In genomic region chr5:27308151-27308550, GRCh38 we compare ENCODE assay signal across 23 cellular contexts.
DNase-seq lines count a peak whose midpoint lies in the region; ATAC-seq, FAIRE-seq and TF ChIP-seq lines count a peak whose summit lies in the region.
"Had no signal": no experiment of that assay in that cellular context is flagged by ENCODE, and none has a peak within 500 bp of the region (broad histone marks: within the 10 kb centered on the region; RNA-seq: fewer than 3 reads in every experiment).

No MANE protein-coding gene starts in this region.

- H3K4me2 ChIP-seq in mammary epithelial cell (ENCODE audit: insufficient read depth, low read depth, low read length) = no peak overlapping the region

- no peaks in the 10 kb centered on the region for H3K79me2 ChIP-seq in mammary epithelial cell (ENCODE audit: insufficient read depth, low read length)

- no peak overlapping the region for H3K9ac ChIP-seq in mammary epithelial cell (ENCODE audit: insufficient read depth, low read length)

- BruUV-seq in mammary epithelial cell (replicated peaks; lab: Mats Ljungman, UMichigan) = no TSS peak

- H3K27ac ChIP-seq in mammary epithelial cell (ENCODE audit: insufficient read depth, low read depth, low read length) = no peak overlapping the region
- H3K27ac ChIP-seq: right atrium auricular region had no signal

- intact Hi-C loops in mammary epithelial cell (cut with micrococcal nuclease) = no loop called here

- H3K4me3 ChIP-seq in mammary epithelial cell (replicated peaks in 1 of 3; ENCODE audit: insufficient read depth in 1 of 3, low read depth in 2 of 3, low read length in 3 of 3) (no peak overlapping the region), skeletal muscle cell (ENCODE audit: low read depth, low read length) (no peak overlapping the region)
- H3K4me3 ChIP-seq: right atrium auricular region had no signal

- ATAC-seq in HG03175 (IDR thresholded peaks at IDR 0.05; ENCODE audit: unreplicated experiment) (no peak), HG02884 (IDR thresholded peaks at IDR 0.05; ENCODE audit: unreplicated experiment) (no peak)
- ATAC-seq: HCT116, T-cell had no signal

- TF ChIP-seq CTCF in mammary epithelial cell (conservative IDR thresholded peaks at IDR 0.05 in 1 of 2, IDR thresholded peaks at IDR 0.05 in 1 of 2; ENCODE audit: extremely low read depth in 1 of 2, insufficient read depth in 1 of 2, low read depth in 1 of 2, low read length in 2 of 2) = no peak

- peak; percentile 83 for FAIRE-seq in RCC 7860 (lab: Jason Lieb, UNC)
- FAIRE-seq: endothelial cell of umbilical vein, kidney had no signal

- WGBS in mammary epithelial cell (ENCODE audit: low coverage, missing lambda C conversion rate) = 76% methylated on average over 4 of the region's 4 CpGs

- H3K9me3 ChIP-seq in mammary epithelial cell (replicated peaks; ENCODE audit: insufficient read depth, low read length) = no peaks in the 10 kb centered on the region
- H3K9me3 ChIP-seq: right atrium auricular region had no signal

- CTCF ChIA-PET in mammary epithelial cell (lab: Charles Lee; ENCODE audit: low non-redundant PET) = no interaction called here

- no peak overlapping the region for H2AFZ ChIP-seq in mammary epithelial cell (ENCODE audit: low read depth, low read length)

- dilution Hi-C loops in mammary epithelial cell (cut with HindIII; ENCODE audit: low sequenced_read_pairs) = no loop called here

- peaks cover 9% of the 10 kb centered on the region for H3K4me1 ChIP-seq in mammary epithelial cell (ENCODE audit: insufficient read depth, low read length)
- H3K4me1 ChIP-seq: right atrium auricular region had no signal

- DNase-seq in HCEC 1CT (peak; percentile 46), RCC 7860 (ENCODE audit: low spot score) (peak; percentile 76), mammary epithelial cell (peak; percentile 79), skeletal muscle cell (ENCODE audit: low read depth) (peak; percentile 32), NCI-H526 treated with DMSO at 0.1 percent for 48 hours (lab: John Stamatoyannopoulos, UW) (no peak)
- DNase-seq: activated CD4-positive, alpha-beta T cell treated with anti-CD3 and anti-CD28 coated beads, Interleukin-2, amount 10 ng/mL, durations not matched to agents 7 days and 5 days; COR-L47; dermis blood vessel endothelial cell; foreskin melanocyte; kidney; mesenchymal stem cell; naive B cell; NCI-H1092 treated with DMSO at 0.1 percent for 48 hours; NCI-H2081; NCI-H510A treated with DMSO at 0.1 percent for 48 hours; occipital lobe; Right ventricle myocardium superior; T-cell had no signal

- no peaks in the 10 kb centered on the region for H3K27me3 ChIP-seq in mammary epithelial cell (ENCODE audit: insufficient read depth, low read length)
- H3K27me3 ChIP-seq: right atrium auricular region had no signal

- no peaks in the 10 kb centered on the region for H4K20me1 ChIP-seq in mammary epithelial cell (ENCODE audit: insufficient read depth, low read length)

- in situ Hi-C loops in mammary epithelial cell (cut with MboI; ENCODE audit: low sequenced_read_pairs in 2 of 2) = no loop called here

- H3K36me3 ChIP-seq in mammary epithelial cell (ENCODE audit: insufficient read depth, low read length) = no peaks in the 10 kb centered on the region
- H3K36me3 ChIP-seq: right atrium auricular region had no signal
